Comparison of ENCODE assay signal across 16 cellular contexts in the genomic region with DNA sequence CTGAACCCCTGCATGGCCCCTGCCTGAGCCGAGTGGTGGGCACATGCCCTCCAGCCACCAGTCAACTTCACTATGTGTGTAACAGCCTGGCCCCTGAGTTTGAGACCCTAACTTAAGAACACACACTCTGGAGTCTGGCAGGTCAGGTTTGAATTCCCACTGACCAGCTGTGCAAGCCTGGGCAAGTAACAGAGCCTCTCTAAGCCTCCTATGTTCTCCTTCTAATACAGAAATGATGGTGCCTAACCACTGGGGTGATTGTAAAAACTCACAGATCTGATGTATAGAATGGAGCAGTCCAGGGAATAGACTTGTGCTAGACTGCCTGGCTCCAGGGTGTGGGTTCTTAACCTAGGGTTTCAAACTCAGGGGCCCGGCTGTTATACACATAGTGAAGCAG.
"Had no signal": no experiment of that assay in that cellular context is flagged by ENCODE, and none has a peak within 500 bp of the region (broad histone marks: within the 10 kb centered on the region; RNA-seq: fewer than 3 reads in every experiment).

No MANE protein-coding gene starts in this region.

- H3K27ac ChIP-seq: coronary artery, heart left ventricle, testis, tibial nerve had no signal

- DNase-seq: effector CD4-positive, alpha-beta T cell; endodermal cell; heart left ventricle; hippocampal formation; kidney glomerular epithelial cell; natural killer cell; right cardiac atrium; small intestine; stimulated activated CD4-positive, alpha-beta T cell treated with anti-CD3 and anti-CD28 coated beads, Interleukin-12 subunit alpha, Interleukin-12 subunit beta, amount 100 ng/mL, for 4 hours; stimulated activated CD4-positive, alpha-beta T cell treated with anti-CD3 and anti-CD28 coated beads, Interleukin-2, amount 100 ng/mL, for 48 hours; stimulated activated naive CD8-positive, alpha-beta T cell treated with anti-CD3 and anti-CD28 coated beads, Interleukin-15, Interleukin-2, amounts not matched to agents 100 U/mL and 50 U/mL, for 24 hours; testis had no signal

- H3K4me3 ChIP-seq: coronary artery, heart left ventricle, testis, tibial nerve had no signal

- H3K27me3 ChIP-seq: heart left ventricle, testis, tibial nerve had no signal

- H3K36me3 ChIP-seq: heart left ventricle, tibial nerve had no signal

- ATAC-seq: esophagus mucosa; heart left ventricle; right cardiac atrium; stimulated activated effector memory CD8-positive, alpha-beta T cell treated with anti-CD3 and anti-CD28 coated beads, Interleukin-12 subunit alpha, Interleukin-12 subunit beta, amount 100 ng/mL, for 72 hours; stimulated activated naive CD8-positive, alpha-beta T cell treated with anti-CD3 and anti-CD28 coated beads, Interleukin-15, Interleukin-2, amounts not matched to agents 100 U/mL and 50 U/mL, for 24 hours had no signal

- H3K4me1 ChIP-seq: testis had no signal

- H3K9me3 ChIP-seq: heart left ventricle, testis, tibial nerve had no signal
